Comparison of ENCODE assay signal across 28 cellular contexts in genomic region chr10:34978080-34978479, GRCh38.
DNase-seq lines count a peak whose midpoint lies in the region; ATAC-seq and TF ChIP-seq lines count a peak whose summit lies in the region.
"Had no signal": no experiment of that assay in that cellular context is flagged by ENCODE, and none has a peak within 500 bp of the region (broad histone marks: within the 10 kb centered on the region; RNA-seq: fewer than 3 reads in every experiment).

No MANE protein-coding gene starts in this region.

- TF ChIP-seq POLR2A in breast epithelium (IDR thresholded peaks at IDR 0.05): no peak

- in situ Hi-C loops in mammary epithelial cell (cut with MboI; ENCODE audit: low sequenced_read_pairs in 2 of 2): loop anchor here in 1 of 2 donors (25.0 kb wide), 1 partner anchor 266 kb away; no protein-coding TSS in a partner anchor

- no peak overlapping the region for H2AFZ ChIP-seq in mammary epithelial cell (ENCODE audit: low read depth, low read length)
- H2AFZ ChIP-seq: GM23248 had no signal

- no peak overlapping the region for H3K27ac Mint-ChIP-seq in activated naive CD4-positive, alpha-beta T cell treated with anti-CD3 and anti-CD28 coated beads, Interleukin-2, amount 50 U/mL, for 72 hours
- H3K27ac Mint-ChIP-seq: CD14-positive monocyte had no signal

- H3K4me1 ChIP-seq in mammary epithelial cell (ENCODE audit: insufficient read depth, low read length) (peaks cover 25% of the 10 kb centered on the region), breast epithelium (no peaks in the 10 kb centered on the region)
- H3K4me1 ChIP-seq: BE2C had no signal

- no peaks in the 10 kb centered on the region for H3K79me2 ChIP-seq in mammary epithelial cell (ENCODE audit: insufficient read depth, low read length)

- no peaks in the 10 kb centered on the region for H3K36me3 Mint-ChIP-seq in activated naive CD4-positive, alpha-beta T cell treated with anti-CD3 and anti-CD28 coated beads, Interleukin-2, amount 50 U/mL, for 72 hours
- H3K36me3 Mint-ChIP-seq: CD14-positive monocyte; CD8-positive, alpha-beta memory T cell; IgD-negative memory B cell had no signal

- H3K4me2 ChIP-seq in mammary epithelial cell (ENCODE audit: insufficient read depth, low read depth, low read length): no peak overlapping the region
- H3K4me2 ChIP-seq: KMS-11 had no signal

- intact Hi-C loops in mammary epithelial cell (cut with micrococcal nuclease) (no loop called here), breast epithelium (cut with DNase I; ENCODE audit: low total_unique reads) (no loop called here)

- TF ChIP-seq CTCF in mammary epithelial cell (conservative IDR thresholded peaks at IDR 0.05 in 1 of 2, IDR thresholded peaks at IDR 0.05 in 1 of 2; ENCODE audit: extremely low read depth in 1 of 2, insufficient read depth in 1 of 2, low read depth in 1 of 2, low read length in 2 of 2): no peak
- no peak for TF ChIP-seq CTCF in breast epithelium (IDR thresholded peaks at IDR 0.05)

- H3K9me3 ChIP-seq in mammary epithelial cell (replicated peaks; ENCODE audit: insufficient read depth, low read length) (no peaks in the 10 kb centered on the region), breast epithelium (no peaks in the 10 kb centered on the region)
- H3K9me3 ChIP-seq: BE2C had no signal

- ATAC-seq in activated naive CD4-positive, alpha-beta T cell treated with anti-CD3 and anti-CD28 coated beads, Interleukin-2, amount 50 U/mL, for 72 hours: no peak
- ATAC-seq in HG03354 (IDR thresholded peaks at IDR 0.05; ENCODE audit: poor library complexity, severe bottlenecking, unreplicated experiment): no peak
- ATAC-seq: Panc1 had no signal

- dilution Hi-C loops in mammary epithelial cell (cut with HindIII; ENCODE audit: low sequenced_read_pairs): no loop called here

- DNase-seq in mammary epithelial cell: peak; percentile 50
- no peak for DNase-seq in breast epithelium (ENCODE audit: low spot score in 2 of 2)
- no peak for DNase-seq in epithelial cell of prostate (ENCODE audit: low read depth, low spot score)
- peak; percentile 22 for DNase-seq in kidney tubule cell (ENCODE audit: low spot score)
- DNase-seq in COR-L47 (lab: John Stamatoyannopoulos, UW): no peak
- DNase-seq in activated naive CD4-positive, alpha-beta T cell treated with anti-CD3 and anti-CD28 coated beads, Interleukin-2, amount 50 U/mL, for 72 hours (ENCODE audit: low spot score in 2 of 2): no peak
- no peak for DNase-seq in iPS-NIHi11 (ENCODE audit: low spot score)
- DNase-seq: ACHN; BE2C; CD8-positive, alpha-beta memory T cell; DMS153; DND-41; GM23248; H7; NCI-H1048; NCI-H1417; NCI-H1694; NCI-H2029 treated with DMSO at 0.1 percent for 48 hours; NCI-H446 treated with DMSO at 0.1 percent for 48 hours; NCI-H526; SIG-M5 had no signal

- H4K20me1 ChIP-seq in mammary epithelial cell (ENCODE audit: insufficient read depth, low read length): no peaks in the 10 kb centered on the region

- 51% methylated on average over 7 of the region's 7 CpGs for WGBS in mammary epithelial cell (ENCODE audit: low coverage, missing lambda C conversion rate)

- H3K4me3 ChIP-seq in mammary epithelial cell (replicated peaks in 1 of 3; ENCODE audit: insufficient read depth in 1 of 3, low read depth in 2 of 3, low read length in 3 of 3): no peak overlapping the region
- no peak overlapping the region for H3K4me3 ChIP-seq in breast epithelium
- H3K4me3 ChIP-seq: GM23248, SK-N-MC had no signal

- no peaks in the 10 kb centered on the region for H3K36me3 ChIP-seq in mammary epithelial cell (ENCODE audit: insufficient read depth, low read length)
- H3K36me3 ChIP-seq in breast epithelium: no peaks in the 10 kb centered on the region
- H3K36me3 ChIP-seq: BE2C had no signal

- CTCF ChIA-PET in mammary epithelial cell (lab: Charles Lee; ENCODE audit: low non-redundant PET): interaction anchor here (0.7 kb wide), 1 partner anchor 8 kb away, joined by 6 read pairs; no protein-coding TSS in a partner anchor

- H3K27ac ChIP-seq in mammary epithelial cell (ENCODE audit: insufficient read depth, low read depth, low read length) (no peak overlapping the region), breast epithelium (no peak overlapping the region), epithelial cell of prostate (peak overlapping the region; percentile 18)
- H3K27ac ChIP-seq: 22Rv1, GM23248, KMS-11, SK-N-MC had no signal

- no peak overlapping the region for H3K9ac ChIP-seq in mammary epithelial cell (ENCODE audit: insufficient read depth, low read length)
- H3K9ac ChIP-seq: GM23248, KMS-11 had no signal

- no TSS peak for BruUV-seq in mammary epithelial cell (replicated peaks; lab: Mats Ljungman, UMichigan)

- H3K27me3 ChIP-seq in mammary epithelial cell (ENCODE audit: insufficient read depth, low read length) (no peaks in the 10 kb centered on the region), breast epithelium (no peaks in the 10 kb centered on the region)
- H3K27me3 ChIP-seq: BE2C had no signal

- H3K9me3 Mint-ChIP-seq in activated naive CD4-positive, alpha-beta T cell treated with anti-CD3 and anti-CD28 coated beads, Interleukin-2, amount 50 U/mL, for 72 hours: peaks cover 8 to 11% of the 10 kb centered on the region in 2 donors

Comparison
In these comparisons a context has a peak if more than half of its experiments do, and no peak if none do; other contexts are left out.
1. DNase-seq: peak in mammary epithelial cell (single experiment) and kidney tubule cell (single experiment); none in breast epithelium (0 of 2), epithelial cell of prostate (single experiment), COR-L47 (single experiment), activated naive CD4-positive, alpha-beta T cell treated with anti-CD3 and anti-CD28 coated beads, Interleukin-2, amount 50 U/mL, for 72 hours (0 of 2) and iPS-NIHi11 (single experiment).